ENCODE assay signal across 23 cellular contexts in the genomic region with DNA sequence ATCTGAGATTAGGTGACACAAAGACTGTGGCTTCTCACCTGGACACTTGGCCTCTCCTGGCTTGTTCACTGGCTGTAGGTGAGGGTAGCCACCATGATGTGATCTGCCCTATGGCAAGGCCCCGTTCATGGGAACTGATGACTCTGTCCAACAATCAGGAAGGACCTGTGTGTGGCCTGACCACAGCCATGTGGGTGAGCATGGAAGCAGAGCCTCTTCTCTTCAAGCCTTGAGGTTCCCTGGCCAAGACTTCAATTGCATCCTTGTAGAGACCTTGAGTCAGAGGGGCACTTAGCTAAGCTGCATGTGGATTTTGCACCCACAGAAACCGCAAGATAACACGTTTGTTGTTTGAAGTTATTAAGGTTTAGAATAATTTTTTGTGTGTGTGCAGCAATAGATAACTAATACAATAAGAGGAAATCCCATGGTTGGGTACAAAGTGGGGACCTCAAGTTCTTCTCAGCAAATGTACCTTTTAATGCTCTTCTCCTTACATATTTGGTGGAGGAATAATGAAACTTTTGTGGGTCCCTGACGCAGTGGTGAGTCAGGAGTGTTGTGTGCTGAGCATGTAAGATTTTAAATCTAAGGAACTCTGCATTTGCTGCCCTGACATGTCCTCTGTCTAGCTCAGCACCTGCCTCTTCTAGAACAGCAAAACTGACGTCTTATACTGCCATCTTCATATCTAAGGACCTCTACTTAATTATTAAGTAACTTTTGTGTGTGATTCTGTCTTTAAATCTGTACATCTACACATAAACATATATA. TPM values are rescaled to one million over a fixed set of nuclear protein-coding genes. Genes with fewer than 3 reads are reported as not detected.
DNase-seq lines count a peak whose midpoint lies in the region; ATAC-seq, FAIRE-seq and TF ChIP-seq lines count a peak whose summit lies in the region.
"Had no signal": no experiment of that assay in that cellular context is flagged by ENCODE, and none has a peak within 500 bp of the region (broad histone marks: within the 10 kb centered on the region; RNA-seq: fewer than 3 reads in every experiment).

No MANE protein-coding gene starts in this region.

- peak; percentile 33 for FAIRE-seq in GM19239 (lab: Jason Lieb, UNC)
- no peak for FAIRE-seq in pancreas (lab: Jason Lieb, UNC)
- FAIRE-seq: GM12892 had no signal

- H3K4me1 ChIP-seq in RWPE2 (ENCODE audit: insufficient read depth, poor library complexity, severe bottlenecking) (no peaks in the 10 kb centered on the region), foreskin keratinocyte (peaks cover 13% of the 10 kb centered on the region), pancreas (no peaks in the 10 kb centered on the region)
- H3K4me1 ChIP-seq: transverse colon had no signal

- ATAC-seq in RWPE2 (ENCODE audit: low read depth) (0 out of 3 replicates have a peak, but pooled peaks have one; percentile 36), foreskin keratinocyte (peak; percentile 88), pancreas (no peak)
- ATAC-seq: left lobe of liver, T-cell had no signal

- intact Hi-C loops in pancreas (cut with DNase I) = no loop called here

- DNase-seq in Daoy (ENCODE audit: low read depth) (peak; percentile 66), GM19239 (ENCODE audit: insufficient read length, low spot score) (no peak), RWPE2 (ENCODE audit: low spot score) (no peak), foreskin keratinocyte (peak; percentile 77 to 87), NCI-H748 (lab: John Stamatoyannopoulos, UW; ENCODE audit: unreplicated experiment) (no peak), pancreas (no peak)
- no peak for DNase-seq in activated CD4-positive, CD25-positive, alpha-beta regulatory T cell treated with anti-CD3 and anti-CD28 coated beads, Interleukin-2, amount 50 U/mL, for 72 hours
- DNase-seq: activated CD4-positive, alpha-beta T cell treated with anti-CD3 and anti-CD28 coated beads, Interleukin-2, amount 50 U/mL, for 1 hour; activated naive CD4-positive, alpha-beta T cell treated with anti-CD3 and anti-CD28 coated beads, Interleukin-2, amount 50 U/mL, for 16 hours; activated T-cell treated with anti-CD3 and anti-CD28 coated beads, Interleukin-2, amount 50 U/mL, for 4 hours; CD4-positive, alpha-beta memory T cell; DMS153; H9; midbrain; NCI-H1436; NCI-H510A; nephron progenitor cell; stimulated activated CD4-positive, alpha-beta T cell treated with anti-CD3 and anti-CD28 coated beads, Interleukin-2, amount 100 ng/mL, for 24 hours; T-cell; transverse colon had no signal

- H3K36me3 ChIP-seq in RWPE2 (ENCODE audit: low read depth) (no peaks in the 10 kb centered on the region), pancreas (no peaks in the 10 kb centered on the region)
- H3K36me3 ChIP-seq: transverse colon had no signal

- H3K9me3 ChIP-seq in RWPE2 (ENCODE audit: severe bottlenecking) = no peaks in the 10 kb centered on the region
- no peaks in the 10 kb centered on the region for H3K9me3 ChIP-seq in pancreas
- H3K9me3 ChIP-seq: transverse colon had no signal

- H3K27me3 ChIP-seq in RWPE2 (ENCODE audit: insufficient read depth, poor library complexity, severe bottlenecking) = no peaks in the 10 kb centered on the region
- H3K27me3 ChIP-seq in foreskin keratinocyte = no peaks in the 10 kb centered on the region
- H3K27me3 ChIP-seq in pancreas = no peaks in the 10 kb centered on the region
- H3K27me3 ChIP-seq: transverse colon had no signal

- 67% methylated on average over 5 of the region's 5 CpGs for WGBS in pancreas, 2 donors

- H3K27ac ChIP-seq in RWPE2 (ENCODE audit: poor library complexity, severe bottlenecking) (no peak overlapping the region), foreskin keratinocyte (peak overlapping the region; percentile 35), pancreas (no peak overlapping the region)
- H3K27ac ChIP-seq: transverse colon had no signal

- no peak overlapping the region for H3K4me3 ChIP-seq in RWPE2 (ENCODE audit: severe bottlenecking)
- no peak overlapping the region for H3K4me3 ChIP-seq in pancreas
- H3K4me3 ChIP-seq: transverse colon had no signal

- no peak for TF ChIP-seq CTCF in RWPE2 (IDR thresholded peaks at IDR 0.05; ENCODE audit: poor library complexity, severe bottlenecking)
- TF ChIP-seq CTCF in foreskin keratinocyte (conservative IDR thresholded peaks at IDR 0.05) = no peak
- TF ChIP-seq CTCF in pancreas (IDR thresholded peaks at IDR 0.05) = no peak

RNA-seq across cellular contexts. Expression of a gene that starts 27.5 kb away (rescaled TPM):
- total RNA-seq in Daoy (2014; rRNA removed; shearing (Covaris generic)) = not detected in 2 replicates
- not detected in 2 replicates for total RNA-seq in foreskin keratinocyte
- not detected in 2 replicates for polyA plus RNA-seq in foreskin keratinocyte
- under 1 TPM; 0.13 to 0.92 (median 0.60) TPM for total RNA-seq in pancreas
- polyA plus RNA-seq in pancreas = under 1 TPM; 0.42 to 0.73 TPM
- total RNA-seq: activated T-cell treated with anti-CD3 and anti-CD28 coated beads, Interleukin-2, amount 50 U/mL, for 4 hours; CD4-positive, alpha-beta memory T cell; H9; left lobe of liver; Right ventricle myocardium inferior had no signal

Comparison
In these comparisons a context has a peak if more than half of its experiments do, and no peak if none do; other contexts are left out.
1. DNase-seq: peak in Daoy (single experiment) and foreskin keratinocyte (2 of 2); none in GM19239 (single experiment), RWPE2 (single experiment), NCI-H748 (single experiment), pancreas (0 of 6) and activated CD4-positive, CD25-positive, alpha-beta regulatory T cell treated with anti-CD3 and anti-CD28 coated beads, Interleukin-2, amount 50 U/mL, for 72 hours (single experiment).
2. ATAC-seq: peak in RWPE2 (single experiment) and foreskin keratinocyte (single experiment); none in pancreas (0 of 4).